In genomic region chr5:55072668-55073067, GRCh38 we compare ENCODE assay signal across 15 cellular contexts. TPM values are rescaled to one million over a fixed set of nuclear protein-coding genes. Genes with fewer than 3 reads are reported as not detected.
DNase-seq lines count a peak whose midpoint lies in the region; ATAC-seq and TF ChIP-seq lines count a peak whose summit lies in the region.
"Had no signal": no experiment of that assay in that cellular context is flagged by ENCODE, and none has a peak within 500 bp of the region (broad histone marks: within the 10 kb centered on the region; RNA-seq: fewer than 3 reads in every experiment).

No MANE protein-coding gene starts in this region.

- CTCF ChIA-PET in CD4-positive, alpha-beta T cell (lab: Charles Lee), result interaction anchor here (1.2 to 1.7 kb wide), 2 partner anchors 11 to 32 kb away, joined by 3 read pairs; no protein-coding TSS in a partner anchor
- CTCF ChIA-PET in activated CD8-positive, alpha-beta T cell treated with anti-CD3 and anti-CD28 coated beads for 36 hours (lab: Charles Lee), result interaction anchor here (1.1 to 3.6 kb wide), 3 partner anchors 11 to 128 kb away, joined by 4 to 13 read pairs (median 8); no protein-coding TSS in a partner anchor

- peak; percentile 94 for ATAC-seq in CD4-positive, alpha-beta T cell (ENCODE audit: poor library complexity)
- ATAC-seq in GM19468 (IDR thresholded peaks at IDR 0.05; ENCODE audit: extremely low read depth, unreplicated experiment) (peak; percentile 26), GM18505 (IDR thresholded peaks at IDR 0.05; ENCODE audit: unreplicated experiment) (no peak), left colon (no peak)
- ATAC-seq in activated CD8-positive, alpha-beta T cell treated with anti-CD3 and anti-CD28 coated beads for 36 hours, result peak; percentile 87
- ATAC-seq: sciatic nerve had no signal

- H3K4me3 Mint-ChIP-seq in CD4-positive, alpha-beta T cell, result peak overlapping the region; percentile 4
- H3K4me3 Mint-ChIP-seq in activated CD8-positive, alpha-beta T cell treated with anti-CD3 and anti-CD28 coated beads for 36 hours, result peak overlapping the region; percentile 42
- H3K4me3 Mint-ChIP-seq: B cell had no signal

- H3K27ac Mint-ChIP-seq in CD4-positive, alpha-beta T cell, result peak overlapping the region; percentile 78
- peak overlapping the region; percentile 85 for H3K27ac Mint-ChIP-seq in activated CD8-positive, alpha-beta T cell treated with anti-CD3 and anti-CD28 coated beads for 36 hours
- H3K27ac Mint-ChIP-seq: B cell had no signal

- H3K9me3 Mint-ChIP-seq in CD4-positive, alpha-beta T cell, result no peaks in the 10 kb centered on the region
- no peaks in the 10 kb centered on the region for H3K9me3 Mint-ChIP-seq in activated CD8-positive, alpha-beta T cell treated with anti-CD3 and anti-CD28 coated beads for 36 hours

- DNase-seq in CD4-positive, alpha-beta T cell, result no peak
- no peak for DNase-seq in activated CD8-positive, alpha-beta T cell treated with anti-CD3 and anti-CD28 coated beads for 36 hours
- DNase-seq in iris pigment epithelial cell (ENCODE audit: low read depth) (peak; percentile 12), NCI-H2196 (lab: John Stamatoyannopoulos, UW; ENCODE audit: unreplicated experiment) (no peak), left colon (no peak)
- DNase-seq: adrenal gland, caudate nucleus, DMS79, occipital lobe, SHP77 treated with DMSO at 0.1 percent for 48 hours had no signal

- H3K27me3 ChIP-seq in CD4-positive, alpha-beta T cell (ENCODE audit: control insufficient read depth, insufficient read depth, low read length), result no peaks in the 10 kb centered on the region
- H3K27me3 ChIP-seq: adrenal gland had no signal

- H3K27ac ChIP-seq in CD4-positive, alpha-beta T cell (ENCODE audit: low read depth, low read length), result no peak overlapping the region
- H3K27ac ChIP-seq: adrenal gland had no signal

- H3K9me3 ChIP-seq in CD4-positive, alpha-beta T cell (ENCODE audit: control insufficient read depth, low read length), result no peaks in the 10 kb centered on the region
- H3K9me3 ChIP-seq: adrenal gland had no signal

- H3K36me3 Mint-ChIP-seq in CD4-positive, alpha-beta T cell (ENCODE audit: low read depth), result no peaks in the 10 kb centered on the region
- no peaks in the 10 kb centered on the region for H3K36me3 Mint-ChIP-seq in activated CD8-positive, alpha-beta T cell treated with anti-CD3 and anti-CD28 coated beads for 36 hours (ENCODE audit: low read depth)

- no peak for TF ChIP-seq POLR2A in GM18505 (IDR thresholded peaks at IDR 0.05; ENCODE audit: borderline replicate concordance, extremely low read depth, insufficient read depth, insufficient read length)

- peaks cover 34% of the 10 kb centered on the region for H3K4me1 Mint-ChIP-seq in CD4-positive, alpha-beta T cell (ENCODE audit: low read depth)
- peaks cover 37% of the 10 kb centered on the region for H3K4me1 Mint-ChIP-seq in activated CD8-positive, alpha-beta T cell treated with anti-CD3 and anti-CD28 coated beads for 36 hours (ENCODE audit: low read depth)
- H3K4me1 Mint-ChIP-seq: B cell had no signal

- POLR2A ChIA-PET in CD4-positive, alpha-beta T cell (lab: Charles Lee), result interaction anchor here (0.7 to 4.3 kb wide), 7 partner anchors 10 to 35 kb away, joined by 3 to 33 read pairs (median 5); no protein-coding TSS in a partner anchor
- POLR2A ChIA-PET in activated CD8-positive, alpha-beta T cell treated with anti-CD3 and anti-CD28 coated beads for 36 hours (lab: Charles Lee), result interaction anchor here (1.4 to 2.0 kb wide), 2 partner anchors 11 to 69 kb away, joined by 4 to 5 read pairs; no protein-coding TSS in a partner anchor

- intact Hi-C loops in CD4-positive, alpha-beta T cell (cut with DNase I, micrococcal nuclease), result loop anchor here in 1 of 2 experiments (1.0 to 5.0 kb wide), 2 partner anchors 30 to 50 kb away; partner anchors contain the start of genes GZMA and GZMK
- intact Hi-C loops in activated CD8-positive, alpha-beta T cell treated with anti-CD3 and anti-CD28 coated beads for 36 hours (cut with micrococcal nuclease), result loop anchor here (2.0 kb wide), 1 partner anchor 30 kb away; the partner anchor contains the start of gene GZMA
- intact Hi-C loops in left colon (cut with DNase I, micrococcal nuclease), result no loop called here

- no peaks in the 10 kb centered on the region for H3K27me3 Mint-ChIP-seq in CD4-positive, alpha-beta T cell
- no peaks in the 10 kb centered on the region for H3K27me3 Mint-ChIP-seq in activated CD8-positive, alpha-beta T cell treated with anti-CD3 and anti-CD28 coated beads for 36 hours

- TF ChIP-seq CTCF in CD4-positive, alpha-beta T cell (IDR thresholded peaks at IDR 0.05), result no peak
- TF ChIP-seq CTCF in activated CD8-positive, alpha-beta T cell treated with anti-CD3 and anti-CD28 coated beads for 36 hours (IDR thresholded peaks at IDR 0.05), result no peak

RNA-seq across cellular contexts. Expression of gene GZMA, which starts 29.8 kb away (rescaled TPM):
- 1 to 10 TPM; 3.5 to 5.0 TPM for total RNA-seq in CD4-positive, alpha-beta T cell
- 10 to 100 TPM; 17.8 to 18.2 TPM for total RNA-seq in activated CD8-positive, alpha-beta T cell treated with anti-CD3 and anti-CD28 coated beads for 36 hours
- 10 to 100 TPM in 1 of 2 donors, 1 to 10 TPM in 1; 3.9 to 17.6 TPM for total RNA-seq in left colon
- total RNA-seq: B cell, H4, occipital lobe had no signal

RNA-seq across cellular contexts. Expression of gene GZMK, which starts 48.6 kb away (rescaled TPM):
- total RNA-seq in CD4-positive, alpha-beta T cell, result 1 to 10 TPM; 4.5 to 7.0 TPM
- total RNA-seq in activated CD8-positive, alpha-beta T cell treated with anti-CD3 and anti-CD28 coated beads for 36 hours, result 1 to 10 TPM; 5.2 to 6.2 TPM
- total RNA-seq in left colon, result 1 to 10 TPM in 1 of 2 donors, not detected in 1; 2.3 TPM
- total RNA-seq: B cell, H4, occipital lobe had no signal

Comparison
In these comparisons a context has a peak if more than half of its experiments do, and no peak if none do; other contexts are left out.
1. ATAC-seq: peak in CD4-positive, alpha-beta T cell (single experiment), GM19468 (single experiment) and activated CD8-positive, alpha-beta T cell treated with anti-CD3 and anti-CD28 coated beads for 36 hours (single experiment); none in GM18505 (single experiment) and left colon (single experiment).